ENCODE assay signal across 7 cellular contexts in the genomic region with DNA sequence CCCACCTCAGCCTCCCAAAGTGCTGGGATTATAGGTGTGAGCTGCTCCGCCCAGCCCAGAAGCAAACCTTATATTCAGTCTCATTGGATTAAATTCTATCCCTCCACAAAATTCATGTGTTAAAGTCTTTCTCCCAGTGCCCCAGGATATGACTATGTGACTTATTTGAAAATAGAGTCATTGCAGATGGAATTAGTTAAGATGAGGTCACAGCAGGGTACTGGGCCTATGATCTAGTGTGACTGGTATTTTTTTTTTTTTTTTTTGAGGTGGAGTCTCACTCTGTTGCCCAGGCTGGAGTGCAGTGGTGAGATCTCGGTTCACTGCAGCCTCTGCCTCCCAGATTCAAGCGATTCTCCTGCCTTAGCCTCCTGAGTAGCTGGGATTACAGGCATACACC. TPM values are rescaled to one million over a fixed set of nuclear protein-coding genes. Genes with fewer than 3 reads are reported as not detected.
DNase-seq lines count a peak whose midpoint lies in the region; ATAC-seq lines count a peak whose summit lies in the region.
"Not testable (repeated sequence)": the region's sequence is repeated elsewhere in the genome, so short reads cannot be mapped to it uniquely, and the experiment has no call there.

No MANE protein-coding gene starts in this region.

- H3K4me3 ChIP-seq in BLaER1 treated with 17β-estradiol and CSF1 and Interleukin-3, amounts not matched to agents 10 nM and 100 nM, result not testable (repeated sequence)

- H3K4me2 ChIP-seq in BLaER1 treated with 17β-estradiol and CSF1 and Interleukin-3, amounts not matched to agents 10 nM and 100 nM, result peak overlapping the region in 9 of 11 experiments; percentile 48 to 75 (median 65); a peak in 10 of 22 replicates

- not testable (repeated sequence) for ATAC-seq in activated naive CD8-positive, alpha-beta T cell treated with anti-CD3 and anti-CD28 coated beads, Interleukin-2, amount 50 U/mL, for 24 hours

- POLR2A ChIA-PET in activated CD4-positive, alpha-beta memory T cell treated with anti-CD3 and anti-CD28 coated beads, Interleukin-2, amount 10 ng/mL, durations not matched to agents 7 days and 5 days (lab: Charles Lee), result interaction anchor here (0.6 to 10.7 kb wide), 13 partner anchors 10 to 114 kb away, joined by 3 to 69 read pairs (median 18); partner anchors contain the start of genes COTL1 and MEAK7

- peaks cover 61 to 79% (median 72%) of the 10 kb centered on the region in 10 experiments for H3K4me1 ChIP-seq in BLaER1 treated with 17β-estradiol and CSF1 and Interleukin-3, amounts not matched to agents 10 nM and 100 nM

- H3K9ac ChIP-seq in BLaER1 treated with 17β-estradiol and CSF1 and Interleukin-3, amounts not matched to agents 10 nM and 100 nM, result not testable (repeated sequence)

- not testable (repeated sequence) for H3K4me3 Mint-ChIP-seq in activated CD4-positive, alpha-beta memory T cell treated with anti-CD3 and anti-CD28 coated beads, Interleukin-2, amount 10 ng/mL, durations not matched to agents 7 days and 5 days; activated naive CD8-positive, alpha-beta T cell treated with anti-CD3 and anti-CD28 coated beads, Interleukin-2, amount 50 U/mL, for 24 hours

- CTCF ChIA-PET in activated CD4-positive, alpha-beta memory T cell treated with anti-CD3 and anti-CD28 coated beads, Interleukin-2, amount 10 ng/mL, durations not matched to agents 7 days and 5 days (lab: Charles Lee), result interaction anchor here (0.6 to 4.7 kb wide), 8 partner anchors 11 to 433 kb away, joined by 3 to 26 read pairs (median 6); no protein-coding TSS in a partner anchor

- H3K4me1 Mint-ChIP-seq in activated CD4-positive, alpha-beta memory T cell treated with anti-CD3 and anti-CD28 coated beads, Interleukin-2, amount 10 ng/mL, durations not matched to agents 7 days and 5 days, result peaks cover 73% of the 10 kb centered on the region
- peaks cover 69% of the 10 kb centered on the region for H3K4me1 Mint-ChIP-seq in activated naive CD8-positive, alpha-beta T cell treated with anti-CD3 and anti-CD28 coated beads, Interleukin-2, amount 50 U/mL, for 24 hours

- H3K36me3 ChIP-seq in BLaER1 treated with 17β-estradiol and CSF1 and Interleukin-3, amounts not matched to agents 10 nM and 100 nM, result not testable (repeated sequence)

- peak overlapping the region; percentile 82 for H3K27ac Mint-ChIP-seq in activated CD4-positive, alpha-beta memory T cell treated with anti-CD3 and anti-CD28 coated beads, Interleukin-2, amount 10 ng/mL, durations not matched to agents 7 days and 5 days
- H3K27ac Mint-ChIP-seq in activated naive CD8-positive, alpha-beta T cell treated with anti-CD3 and anti-CD28 coated beads, Interleukin-2, amount 50 U/mL, for 24 hours, result peak overlapping the region; percentile 35

- not testable (repeated sequence) for H4K20me1 ChIP-seq in BLaER1 treated with 17β-estradiol and CSF1 and Interleukin-3, amounts not matched to agents 10 nM and 100 nM

- H3K9me3 ChIP-seq in BLaER1 treated with 17β-estradiol and CSF1 and Interleukin-3, amounts not matched to agents 10 nM and 100 nM (replicated peaks in 1 of 11), result not testable (repeated sequence)

- H3K27ac ChIP-seq in BLaER1 treated with 17β-estradiol and CSF1 and Interleukin-3, amounts not matched to agents 10 nM and 100 nM, result not testable (repeated sequence)
- peak overlapping the region; percentile 35 for H3K27ac ChIP-seq in epithelial cell of prostate

- H3K27me3 ChIP-seq in BLaER1 treated with 17β-estradiol and CSF1 and Interleukin-3, amounts not matched to agents 10 nM and 100 nM, result not testable (repeated sequence)

- peak; percentile 86 for DNase-seq in HCEC 1CT
- DNase-seq in RPMI7951 (ENCODE audit: low read depth), result peak; percentile 82
- not testable (repeated sequence) for DNase-seq in activated CD4-positive, alpha-beta memory T cell treated with anti-CD3 and anti-CD28 coated beads, Interleukin-2, amount 10 ng/mL, durations not matched to agents 7 days and 5 days; activated naive CD8-positive, alpha-beta T cell treated with anti-CD3 and anti-CD28 coated beads, Interleukin-2, amount 50 U/mL, for 24 hours; epithelial cell of prostate (ENCODE audit: low read depth, low spot score)
- DNase-seq in kidney tubule cell (ENCODE audit: low spot score), result peak; percentile 88

- peaks cover 29% of the 10 kb centered on the region for H3K36me3 Mint-ChIP-seq in activated CD4-positive, alpha-beta memory T cell treated with anti-CD3 and anti-CD28 coated beads, Interleukin-2, amount 10 ng/mL, durations not matched to agents 7 days and 5 days (ENCODE audit: low read depth)
- H3K36me3 Mint-ChIP-seq in activated naive CD8-positive, alpha-beta T cell treated with anti-CD3 and anti-CD28 coated beads, Interleukin-2, amount 50 U/mL, for 24 hours (ENCODE audit: low read depth), result not testable (repeated sequence)

- not testable (repeated sequence) for H3K27me3 Mint-ChIP-seq in activated CD4-positive, alpha-beta memory T cell treated with anti-CD3 and anti-CD28 coated beads, Interleukin-2, amount 10 ng/mL, durations not matched to agents 7 days and 5 days; activated naive CD8-positive, alpha-beta T cell treated with anti-CD3 and anti-CD28 coated beads, Interleukin-2, amount 50 U/mL, for 24 hours

- H3K9me3 Mint-ChIP-seq in activated CD4-positive, alpha-beta memory T cell treated with anti-CD3 and anti-CD28 coated beads, Interleukin-2, amount 10 ng/mL, durations not matched to agents 7 days and 5 days; activated naive CD8-positive, alpha-beta T cell treated with anti-CD3 and anti-CD28 coated beads, Interleukin-2, amount 50 U/mL, for 24 hours: not testable (repeated sequence)

RNA-seq across cellular contexts. Expression of gene MEAK7, which starts 13.8 kb away (rescaled TPM):
- total RNA-seq in RPMI7951 (2014; rRNA removed; shearing (Covaris generic)), result 17.2 and 17.4 TPM in 2 replicates
- total RNA-seq in activated CD4-positive, alpha-beta memory T cell treated with anti-CD3 and anti-CD28 coated beads, Interleukin-2, amount 10 ng/mL, durations not matched to agents 7 days and 5 days, result 10 to 100 TPM; 27.7 to 33.4 TPM
